ENCODE assay signal across 8 cellular contexts in the genomic region with DNA sequence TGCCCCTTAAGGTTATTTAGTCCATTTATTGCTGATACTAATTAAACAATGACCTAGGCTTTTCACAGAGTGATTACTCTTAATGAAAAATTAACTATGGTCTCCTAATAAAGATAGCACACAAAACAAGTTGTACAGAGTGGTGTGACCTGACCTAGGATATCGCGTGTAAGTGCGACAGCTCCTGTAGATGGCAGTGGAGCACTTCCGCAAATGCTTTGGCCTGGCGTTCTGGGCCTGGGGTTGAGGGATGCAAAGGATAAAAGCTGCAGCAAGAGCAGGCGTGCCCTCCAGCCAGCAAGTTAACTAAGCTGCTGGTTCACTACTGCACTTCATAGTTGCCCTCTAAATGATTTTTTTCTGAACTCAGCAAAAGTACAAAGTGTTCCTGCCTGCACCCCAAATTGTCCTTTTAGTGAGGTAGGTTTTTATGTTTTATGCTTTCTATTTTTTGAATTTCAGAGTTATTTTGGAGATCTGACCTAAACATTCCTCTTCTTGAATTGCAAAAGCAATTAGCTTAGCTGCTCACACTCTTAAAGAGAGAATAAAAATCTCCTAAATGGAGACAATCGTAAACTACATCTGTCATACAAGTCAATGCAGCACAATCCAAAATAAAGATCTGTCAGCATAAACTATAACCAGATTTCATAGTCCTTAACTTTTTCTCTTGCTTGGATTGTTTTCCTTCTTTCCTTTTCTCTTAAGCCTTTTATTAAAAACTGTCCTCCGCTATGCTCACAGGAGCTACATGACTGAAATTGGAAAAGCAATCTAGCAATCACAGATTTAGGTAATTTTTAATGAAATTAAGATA.
DNase-seq lines count a peak whose midpoint lies in the region; ATAC-seq and TF ChIP-seq lines count a peak whose summit lies in the region.

No MANE protein-coding gene starts in this region.

- no peaks in the 10 kb centered on the region for H3K27me3 ChIP-seq in SJSA1 (replicated peaks)

- 3 to 54% methylated on average over 3 to 6 of the region's 8 CpGs for WGBS in mesodermal cell (ENCODE audit: insufficient coverage in 2 of 2), 2 experiments

- ATAC-seq in GM21447 (IDR thresholded peaks at IDR 0.05; ENCODE audit: unreplicated experiment) (no peak), HG02763 (IDR thresholded peaks at IDR 0.05; ENCODE audit: unreplicated experiment) (no peak)

- no peak overlapping the region for H3K4me3 Mint-ChIP-seq in endothelial cell (ENCODE audit: unreplicated experiment)

- no peaks in the 10 kb centered on the region for H3K4me1 Mint-ChIP-seq in endothelial cell (ENCODE audit: unreplicated experiment)

- TF ChIP-seq CTCF in endothelial cell (IDR thresholded peaks at IDR 0.05; ENCODE audit: unreplicated experiment): peak; percentile 61

- no peaks in the 10 kb centered on the region for H3K36me3 Mint-ChIP-seq in endothelial cell (ENCODE audit: low read depth, unreplicated experiment)

- H3K9me3 ChIP-seq in SJSA1 (replicated peaks) (no peaks in the 10 kb centered on the region), mesodermal cell (ENCODE audit: control insufficient read depth, low read length) (no peaks in the 10 kb centered on the region)

- H3K27me3 Mint-ChIP-seq in endothelial cell (ENCODE audit: unreplicated experiment): peaks cover 2% of the 10 kb centered on the region

- H3K27ac Mint-ChIP-seq in endothelial cell (ENCODE audit: unreplicated experiment): no peak overlapping the region

- DNase-seq in GDM1 (lab: John Stamatoyannopoulos, UW) (peak; percentile 29), H4 (ENCODE audit: low spot score) (peak; percentile 88), NCI-H1105 (lab: John Stamatoyannopoulos, UW) (peak; percentile 29), SJSA1 (ENCODE audit: low read depth in 1 of 2, low spot score in 2 of 2) (peak; percentile 83 to 85), endothelial cell (ENCODE audit: low spot score) (peak; percentile 75)

- peak overlapping the region; percentile 68 for H3K27ac ChIP-seq in SJSA1
- H3K27ac ChIP-seq in mesodermal cell (ENCODE audit: low read depth, low read length, severe bottlenecking): peak overlapping the region; percentile 41

- H3K4me1 ChIP-seq in SJSA1 (replicated peaks) (peaks cover 51% of the 10 kb centered on the region), mesodermal cell (ENCODE audit: control insufficient read depth, insufficient read depth, low read length, poor library complexity, severe bottlenecking) (peaks cover 24% of the 10 kb centered on the region)

- H3K36me3 ChIP-seq in SJSA1: no peaks in the 10 kb centered on the region
- H3K36me3 ChIP-seq in mesodermal cell (ENCODE audit: control insufficient read depth, insufficient read depth, low read length): no peaks in the 10 kb centered on the region

- no peaks in the 10 kb centered on the region for H3K9me3 Mint-ChIP-seq in endothelial cell (ENCODE audit: unreplicated experiment)

- no peak overlapping the region for H3K4me3 ChIP-seq in SJSA1
- no peak overlapping the region for H3K4me3 ChIP-seq in mesodermal cell (ENCODE audit: extremely low read depth, insufficient read depth, low read length, poor library complexity, severe bottlenecking)

Comparison
In these comparisons a context has a peak if more than half of its experiments do, and no peak if none do; other contexts are left out.
1. DNase-seq: peak in every context shown above with its lines; median percentile 88 in H4; 84 in SJSA1; 75 in endothelial cell; 29 in GDM1; 29 in NCI-H1105.